ENCODE assay signal across 1 cellular context in genomic region chr11:108959124-108959761, GRCh38.
TF ChIP-seq lines count a peak whose summit lies in the region.

No MANE protein-coding gene starts in this region.

TF ChIP-seq in HCT116, 20 proteins besides CTCF, POLR2A, EP300 and RAD21:
- TF ChIP-seq EZH2phosphoT487 (IDR thresholded peaks at IDR 0.05; ENCODE audit: borderline replicate concordance): no peak
